Comparison of ENCODE assay signal across 15 cellular contexts in the genomic region with DNA sequence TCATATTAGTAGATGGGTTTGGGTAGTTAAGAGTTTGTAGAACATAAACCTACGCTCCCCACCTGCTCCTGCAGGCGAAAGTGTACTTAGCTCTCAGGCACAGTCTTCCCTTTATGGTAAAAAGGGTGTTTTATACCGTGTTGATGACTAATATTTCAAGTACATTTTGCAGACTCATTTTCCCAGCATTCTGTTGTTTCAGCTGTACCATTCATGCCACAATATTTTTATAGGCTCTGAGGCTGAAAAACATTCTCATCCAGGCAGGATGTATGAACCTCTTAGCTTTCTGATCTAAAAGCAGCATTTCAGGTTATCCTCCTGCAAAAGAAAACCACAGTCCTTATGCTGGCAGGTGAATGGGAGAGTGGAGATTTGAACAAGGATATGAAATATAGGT.
DNase-seq lines count a peak whose midpoint lies in the region; ATAC-seq and TF ChIP-seq lines count a peak whose summit lies in the region.
"Had no signal": no experiment of that assay in that cellular context is flagged by ENCODE, and none has a peak within 500 bp of the region (broad histone marks: within the 10 kb centered on the region; RNA-seq: fewer than 3 reads in every experiment).

No MANE protein-coding gene starts in this region.

- peaks cover 4% of the 10 kb centered on the region for H3K9me3 Mint-ChIP-seq in activated CD8-positive, alpha-beta memory T cell treated with anti-CD3 and anti-CD28 coated beads, Interleukin-2, amount 10 ng/mL, durations not matched to agents 7 days and 5 days (ENCODE audit: low read depth)

- 24 to 28% methylated on average over 3 of the region's 3 CpGs for WGBS in GM23248 (ENCODE audit: low coverage in 1 of 2, low lambda C conversion rate in 2 of 2, missing lambda C conversion rate in 2 of 2), 2 experiments
- 43 to 44% methylated on average over 3 of the region's 3 CpGs for WGBS in aorta, 2 donors

- H3K36me3 ChIP-seq in ACC112 (ENCODE audit: insufficient read depth, low read length) = no peaks in the 10 kb centered on the region
- H3K36me3 ChIP-seq in GM23248 (ENCODE audit: low read depth) = no peaks in the 10 kb centered on the region
- no peaks in the 10 kb centered on the region for H3K36me3 ChIP-seq in aorta (ENCODE audit: control insufficient read depth in 1 of 2, insufficient read depth in 2 of 2, low read length in 1 of 2)
- H3K36me3 ChIP-seq: uterus had no signal

- H3K36me3 Mint-ChIP-seq in activated CD8-positive, alpha-beta memory T cell treated with anti-CD3 and anti-CD28 coated beads, Interleukin-2, amount 10 ng/mL, durations not matched to agents 7 days and 5 days = no peaks in the 10 kb centered on the region

- H3K4me3 ChIP-seq in ACC112 (ENCODE audit: low read depth, low read length) (no peak overlapping the region), GM23248 (no peak overlapping the region), fibroblast of pulmonary artery (replicated peaks; ENCODE audit: low read depth, low read length) (no peak overlapping the region), aorta (ENCODE audit: low read length in 2 of 2) (no peak overlapping the region)
- H3K4me3 ChIP-seq: K562, uterus had no signal

- intact Hi-C loops in aorta (cut with DNase I) = no loop called here

- H2AFZ ChIP-seq in ACC112 (ENCODE audit: low read length, unreplicated experiment) = peak overlapping the region; percentile 11
- 0 out of 2 replicates have a peak overlapping the region, but pooled peaks have one; percentile 40 for H2AFZ ChIP-seq in GM23248

- H3K9me3 ChIP-seq in GM23248 (ENCODE audit: low read depth) (no peaks in the 10 kb centered on the region), aorta (ENCODE audit: control insufficient read depth, low read length) (no peaks in the 10 kb centered on the region)
- H3K9me3 ChIP-seq: uterus had no signal

- H3K79me2 ChIP-seq in ACC112 (ENCODE audit: control insufficient read depth, insufficient read depth, low read length, unreplicated experiment) (no peaks in the 10 kb centered on the region), GM23248 (ENCODE audit: insufficient read depth) (no peaks in the 10 kb centered on the region)

- DNase-seq in GM23248 = peak; percentile 54
- peak; percentile 91 for DNase-seq in SHP77 treated with DMSO at 0.1 percent for 48 hours (lab: John Stamatoyannopoulos, UW)
- peak; percentile 37 for DNase-seq in fibroblast of pulmonary artery (ENCODE audit: low read depth)
- DNase-seq in activated CD8-positive, alpha-beta memory T cell treated with anti-CD3 and anti-CD28 coated beads, Interleukin-2, amount 10 ng/mL, durations not matched to agents 7 days and 5 days = no peak
- DNase-seq in aorta = no peak
- no peak for DNase-seq in NCI-H2196 (lab: John Stamatoyannopoulos, UW; ENCODE audit: unreplicated experiment)
- DNase-seq: activated CD4-positive, CD25-positive, alpha-beta regulatory T cell treated with anti-CD3 and anti-CD28 coated beads, Interleukin-2, amount 50 U/mL, for 72 hours; activated T-cell treated with anti-CD3 and anti-CD28 coated beads, Interleukin-2, amount 50 U/mL, for 4 hours; mesenchymal stem cell; nucleus accumbens; SW 1271; uterus had no signal

- H3K27ac ChIP-seq in ACC112 (ENCODE audit: low read depth, low read length) (0 out of 2 replicates have a peak overlapping the region, but pooled peaks have one; percentile 16), GM23248 (no peak overlapping the region), aorta (ENCODE audit: low read depth in 1 of 2, low read length in 2 of 2) (no peak overlapping the region)
- H3K27ac ChIP-seq: uterus had no signal

- H3K27me3 Mint-ChIP-seq in activated CD8-positive, alpha-beta memory T cell treated with anti-CD3 and anti-CD28 coated beads, Interleukin-2, amount 10 ng/mL, durations not matched to agents 7 days and 5 days = no peaks in the 10 kb centered on the region

- H3K27me3 ChIP-seq in ACC112 (ENCODE audit: insufficient read depth, low read length) (no peaks in the 10 kb centered on the region), GM23248 (replicated peaks; ENCODE audit: insufficient read depth) (no peaks in the 10 kb centered on the region), aorta (ENCODE audit: control insufficient read depth in 1 of 2, insufficient read depth in 2 of 2, low read length in 1 of 2) (no peaks in the 10 kb centered on the region)
- H3K27me3 ChIP-seq: uterus had no signal

- no peaks in the 10 kb centered on the region for H3F3A ChIP-seq in GM23248 (ENCODE audit: insufficient read depth)

- no peak for ATAC-seq in activated CD8-positive, alpha-beta memory T cell treated with anti-CD3 and anti-CD28 coated beads, Interleukin-2, amount 10 ng/mL, durations not matched to agents 7 days and 5 days
- ATAC-seq in aorta (ENCODE audit: low FRiP score) = no peak
- no peak for ATAC-seq in HG03571 (IDR thresholded peaks at IDR 0.05; ENCODE audit: unreplicated experiment)
- ATAC-seq: activated T-cell treated with anti-CD3 and anti-CD28 coated beads, Interleukin-2, amount 50 U/mL, for 4 hours; K562 had no signal

- H3K4me3 Mint-ChIP-seq in activated CD8-positive, alpha-beta memory T cell treated with anti-CD3 and anti-CD28 coated beads, Interleukin-2, amount 10 ng/mL, durations not matched to agents 7 days and 5 days = no peak overlapping the region
- H3K4me3 Mint-ChIP-seq: activated T-cell treated with anti-CD3 and anti-CD28 coated beads, Interleukin-2, amount 50 U/mL, for 4 hours had no signal

- H4K20me1 ChIP-seq in GM23248 (ENCODE audit: insufficient read depth) = no peaks in the 10 kb centered on the region

- H3K27ac Mint-ChIP-seq in activated CD8-positive, alpha-beta memory T cell treated with anti-CD3 and anti-CD28 coated beads, Interleukin-2, amount 10 ng/mL, durations not matched to agents 7 days and 5 days = no peak overlapping the region

- no peaks in the 10 kb centered on the region for H3K4me1 Mint-ChIP-seq in activated CD8-positive, alpha-beta memory T cell treated with anti-CD3 and anti-CD28 coated beads, Interleukin-2, amount 10 ng/mL, durations not matched to agents 7 days and 5 days

- no peak for TF ChIP-seq CTCF in fibroblast of pulmonary artery (IDR thresholded peaks at IDR 0.05; ENCODE audit: low read length, missing control alignments)

- no peak overlapping the region for H3K4me2 ChIP-seq in GM23248 (ENCODE audit: unreplicated experiment)

- H3K4me1 ChIP-seq in ACC112 (ENCODE audit: control insufficient read depth, insufficient read depth, low read length, unreplicated experiment) (peaks cover 8% of the 10 kb centered on the region), GM23248 (ENCODE audit: insufficient read depth) (no peaks in the 10 kb centered on the region; the same call in 1 of the 2 replicates), aorta (ENCODE audit: control insufficient read depth in 1 of 2, insufficient read depth in 2 of 2, low read length in 2 of 2) (no peaks in the 10 kb centered on the region)
- H3K4me1 ChIP-seq: uterus had no signal

- no peaks in the 10 kb centered on the region for H3K9me2 ChIP-seq in GM23248 (ENCODE audit: insufficient read depth)

- CTCF ChIA-PET in activated CD8-positive, alpha-beta memory T cell treated with anti-CD3 and anti-CD28 coated beads, Interleukin-2, amount 10 ng/mL, durations not matched to agents 7 days and 5 days (lab: Charles Lee) = no interaction called here

- in situ Hi-C loops in GM23248 (cut with MboI) = no loop called here

- H3K9ac ChIP-seq in GM23248 = no peak overlapping the region

Comparison
In these comparisons a context has a peak if more than half of its experiments do, and no peak if none do; other contexts are left out.
1. DNase-seq: peak in GM23248 (single experiment), SHP77 treated with DMSO at 0.1 percent for 48 hours (single experiment) and fibroblast of pulmonary artery (single experiment); none in activated CD8-positive, alpha-beta memory T cell treated with anti-CD3 and anti-CD28 coated beads, Interleukin-2, amount 10 ng/mL, durations not matched to agents 7 days and 5 days (single experiment), aorta (0 of 2) and NCI-H2196 (single experiment).